8 cellular contexts compared by ENCODE assay signal in genomic region chr6:13303668-13304017, GRCh38. TPM values are rescaled to one million over a fixed set of nuclear protein-coding genes. Genes with fewer than 3 reads are reported as not detected.
DNase-seq lines count a peak whose midpoint lies in the region; ATAC-seq and TF ChIP-seq lines count a peak whose summit lies in the region.

No MANE protein-coding gene starts in this region.

- H3K27me3 Mint-ChIP-seq in T-helper 17 cell: no peaks in the 10 kb centered on the region

- H3K4me3 ChIP-seq in A673 (ENCODE audit: low read depth, low read length, poor library complexity, severe bottlenecking) (peak overlapping the region; percentile 3), gastrocnemius medialis (peak overlapping the region in 3 of 4 donors; percentile 1 to 26 (median 25))

- H3K36me3 Mint-ChIP-seq in T-helper 17 cell (ENCODE audit: low read depth): peaks cover 12% of the 10 kb centered on the region

- H3K4me1 ChIP-seq in A673 (ENCODE audit: insufficient read depth, low read length, poor library complexity, severe bottlenecking): peaks cover 36% of the 10 kb centered on the region
- H3K4me1 ChIP-seq in gastrocnemius medialis: peaks cover 26 to 36% of the 10 kb centered on the region in 2 donors

- H3K4me1 Mint-ChIP-seq in T-helper 17 cell: peaks cover 17% of the 10 kb centered on the region

- peak overlapping the region; percentile 68 for H3K4me3 Mint-ChIP-seq in T-helper 17 cell

- no TSS peak for BruUV-seq in A673 (replicated peaks; lab: Mats Ljungman, UMichigan)

- TF ChIP-seq CTCF in A673 (conservative IDR thresholded peaks at IDR 0.05; ENCODE audit: low read depth, low read length): no peak
- no peak for TF ChIP-seq CTCF in gastrocnemius medialis (IDR thresholded peaks at IDR 0.05 in 4 of 5, conservative IDR thresholded peaks at IDR 0.05 in 1 of 5)

- TF ChIP-seq POLR2A in gastrocnemius medialis (IDR thresholded peaks at IDR 0.05): no peak

- peak; percentile 37 for ATAC-seq in GM18858 (IDR thresholded peaks at IDR 0.05; ENCODE audit: unreplicated experiment)
- ATAC-seq in HG03066 (IDR thresholded peaks at IDR 0.05; ENCODE audit: low read depth, unreplicated experiment): peak; percentile 34
- ATAC-seq in T-helper 17 cell: no peak
- peak; percentile 63 to 70 for ATAC-seq in gastrocnemius medialis

- peak; percentile 83 for DNase-seq in A673 (ENCODE audit: low spot score)
- no peak for DNase-seq in T-helper 17 cell
- DNase-seq in globus pallidus (ENCODE audit: low spot score): peak; percentile 63
- peak; percentile 39 to 67 for DNase-seq in gastrocnemius medialis
- DNase-seq in NCI-H1694 treated with DMSO at 0.1 percent for 48 hours (lab: John Stamatoyannopoulos, UW): no peak
- DNase-seq in NOMO-1 treated with dmso at 0.1 percent for 144 hours (lab: John Stamatoyannopoulos, UW; ENCODE audit: unreplicated experiment): no peak

- H3K27ac Mint-ChIP-seq in T-helper 17 cell: peak overlapping the region; percentile 97

- POLR2A ChIA-PET in A673 (lab: Charles Lee; ENCODE audit: low non-redundant PET): interaction anchor here (0.6 kb wide), 2 partner anchors 32 to 271 kb away, joined by 4 to 6 read pairs; partner anchors contain the start of gene SIRT5

- CTCF ChIA-PET in A673 (lab: Charles Lee): interaction anchor here (1.1 kb wide), 1 partner anchor 235 kb away, joined by 3 read pairs; no protein-coding TSS in a partner anchor

- H3K9me3 ChIP-seq in A673 (ENCODE audit: low read depth, low read length, poor library complexity, severe bottlenecking) (no peaks in the 10 kb centered on the region), T-helper 17 cell (ENCODE audit: control insufficient read depth, low read length, poor library complexity, severe bottlenecking) (no peaks in the 10 kb centered on the region), gastrocnemius medialis (no peaks in the 10 kb centered on the region)

- H3K36me3 ChIP-seq in A673 (ENCODE audit: insufficient read depth, low read length, poor library complexity, severe bottlenecking) (peaks cover 14% of the 10 kb centered on the region), gastrocnemius medialis (peaks cover 0 to 25% of the 10 kb centered on the region in 2 donors)

- peak overlapping the region; percentile 76 for H3K27ac ChIP-seq in A673 (ENCODE audit: low read depth, low read length, poor library complexity, severe bottlenecking)
- H3K27ac ChIP-seq in gastrocnemius medialis: peak overlapping the region; percentile 38 to 63 (median 58)

- H3K27me3 ChIP-seq in A673 (replicated peaks; ENCODE audit: insufficient read depth, low read depth, low read length, poor library complexity): no peaks in the 10 kb centered on the region
- no peaks in the 10 kb centered on the region for H3K27me3 ChIP-seq in gastrocnemius medialis

- intact Hi-C loops in A673 (cut with micrococcal nuclease; ENCODE audit: unreplicated experiment) (no loop called here), gastrocnemius medialis (cut with DNase I; ENCODE audit: low total_unique reads) (loop anchor here (10.0 kb wide), 1 partner anchor 349 kb away; no protein-coding TSS in a partner anchor)

- in situ Hi-C loops in gastrocnemius medialis (cut with MboI; ENCODE audit: low sequenced_read_pairs in 4 of 4): no loop called here

RNA-seq across cellular contexts. Expression of gene TBC1D7, which starts 24.7 kb away (rescaled TPM):
- total RNA-seq in A673 (2021) (32.1 and 34.2 TPM in 2 replicates), T-helper 17 cell (10 to 100 TPM in 1 of 2 donors, 1 to 10 TPM in 1; 9.1 to 12.4 TPM), gastrocnemius medialis (10 to 100 TPM in 1 of 4 donors, 1 to 10 TPM in 3; 5.7 to 14.9 (median 6.6) TPM)

Comparison
In these comparisons a context has a peak if more than half of its experiments do, and no peak if none do; other contexts are left out.
1. DNase-seq: peak in A673 (single experiment), globus pallidus (single experiment) and gastrocnemius medialis (2 of 2); none in T-helper 17 cell (0 of 3), NCI-H1694 treated with DMSO at 0.1 percent for 48 hours (single experiment) and NOMO-1 treated with dmso at 0.1 percent for 144 hours (single experiment).